1 cellular context compared by ENCODE assay signal in the genomic region with DNA sequence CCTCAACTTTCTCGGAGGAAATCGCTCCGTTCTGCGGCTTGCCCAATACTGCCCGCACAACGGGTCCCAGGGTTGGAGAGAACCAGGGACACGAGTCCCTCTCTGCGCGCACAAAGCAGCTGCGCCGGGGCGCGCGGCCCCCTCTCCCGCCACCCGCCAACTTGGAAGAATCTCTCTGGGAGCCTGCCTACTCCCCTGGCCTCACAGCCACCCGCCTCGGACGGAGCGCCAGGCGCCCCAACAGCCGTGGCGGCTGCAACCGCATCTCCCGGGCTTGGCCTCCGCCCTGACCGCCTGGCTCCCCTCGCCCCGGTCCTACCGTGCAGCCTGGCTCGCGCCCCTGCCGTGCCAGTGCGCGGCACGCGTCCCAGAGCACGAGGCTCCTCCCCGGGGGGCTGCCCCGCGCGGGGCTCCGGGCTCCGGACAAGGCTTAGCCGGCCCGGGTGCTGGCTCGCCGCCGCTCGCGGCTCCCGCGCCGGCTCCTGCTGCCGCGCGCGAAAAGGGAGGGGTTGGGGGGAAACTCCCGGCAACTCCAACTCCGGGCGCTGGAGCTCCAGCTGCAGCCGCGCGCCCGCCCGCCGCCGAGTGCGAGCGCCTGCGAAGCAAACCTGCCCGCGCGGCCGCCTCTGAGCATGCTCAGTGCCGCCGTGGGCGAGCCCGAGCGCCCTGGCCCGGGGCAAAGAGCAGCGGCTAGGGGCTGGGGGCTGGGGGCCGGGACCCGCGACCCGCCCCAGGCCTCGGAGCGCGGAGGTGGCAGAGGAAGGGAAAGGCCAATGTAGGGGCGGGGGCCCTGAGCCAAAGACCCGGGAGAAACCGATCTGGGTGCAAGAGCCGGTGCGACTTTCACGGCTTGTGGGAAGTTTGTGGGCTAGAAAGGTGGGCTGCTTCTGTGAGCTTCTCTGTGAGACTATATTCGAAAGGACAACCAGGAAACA.
TF ChIP-seq lines count a peak whose summit lies in the region.

Gene STXBP6 (minus strand): TSS at position 589 of the 935 bp plus-strand sequence. CDS start 75,329 bp downstream, outside the sequence.

TF ChIP-seq in HepG2, 621 proteins besides CTCF, POLR2A, EP300 and RAD21 (continued from another document and continues in another):
- TF ChIP-seq SP4 (CRISPR knock-in tag; IDR thresholded peaks at IDR 0.05) (peak; percentile 70; the same call in 1 of the 2 replicates), ARNT (IDR thresholded peaks at IDR 0.05) (no peak), GPN1 (CRISPR knock-in tag; IDR thresholded peaks at IDR 0.05; ENCODE audit: borderline replicate concordance) (peak; percentile 82), PRPF4 (IDR thresholded peaks at IDR 0.05; ENCODE audit: low read depth, low read length, poor library complexity, severe bottlenecking) (no peak), PHF8 (CRISPR knock-in tag; IDR thresholded peaks at IDR 0.05) (peak; percentile 87; the same call in 1 of the 2 replicates), PHF20 (CRISPR knock-in tag; IDR thresholded peaks at IDR 0.05) (peak; percentile 66), ZNF605 (CRISPR knock-in tag; IDR thresholded peaks at IDR 0.05) (peak; percentile 86), ZNF530 (CRISPR knock-in tag; IDR thresholded peaks at IDR 0.05; ENCODE audit: low read depth) (0 out of 2 replicates have a peak, but pooled peaks have one; percentile 58), RFX3 (CRISPR knock-in tag; IDR thresholded peaks at IDR 0.05) (no peak), RELA (CRISPR knock-in tag; IDR thresholded peaks at IDR 0.05) (no peak), ZNF567 (CRISPR knock-in tag; IDR thresholded peaks at IDR 0.05; ENCODE audit: borderline replicate concordance) (no peak), ZFP62 (CRISPR knock-in tag; IDR thresholded peaks at IDR 0.05) (peak; percentile 69; the same call in 1 of the 2 replicates), NKX3-1 (CRISPR knock-in tag; IDR thresholded peaks at IDR 0.05) (peak; percentile 63; the same call in 1 of the 2 replicates), KAT8 (CRISPR knock-in tag; IDR thresholded peaks at IDR 0.05) (0 out of 2 replicates have a peak, but pooled peaks have one; percentile 29), MTA3 (CRISPR knock-in tag; IDR thresholded peaks at IDR 0.05) (no peak), ZMYM2 (CRISPR knock-in tag; IDR thresholded peaks at IDR 0.05) (0 out of 2 replicates have a peak, but pooled peaks have one; percentile 3), IKZF4 (CRISPR knock-in tag; IDR thresholded peaks at IDR 0.05; ENCODE audit: borderline replicate concordance, low read depth, not compliant biosample characterization) (peak; percentile 96), ZNF253 (CRISPR knock-in tag; IDR thresholded peaks at IDR 0.05; ENCODE audit: borderline replicate concordance) (peak; percentile 21; the same call in 1 of the 2 replicates), EED (CRISPR knock-in tag; IDR thresholded peaks at IDR 0.05) (peak; percentile 99), HIVEP1 (CRISPR knock-in tag; IDR thresholded peaks at IDR 0.05) (peak; percentile 77), CBX5 (CRISPR knock-in tag; IDR thresholded peaks at IDR 0.05; ENCODE audit: borderline replicate concordance) (0 out of 2 replicates have a peak, but pooled peaks have one; percentile 39), SIX1 (CRISPR knock-in tag; IDR thresholded peaks at IDR 0.05; ENCODE audit: borderline replicate concordance) (peak; percentile 20; the same call in 1 of the 2 replicates), GLI4 (CRISPR knock-in tag; IDR thresholded peaks at IDR 0.05; ENCODE audit: borderline replicate concordance) (peak; percentile 72; the same call in 1 of the 2 replicates), ZFP37 (CRISPR knock-in tag; IDR thresholded peaks at IDR 0.05; ENCODE audit: borderline replicate concordance) (peak; percentile 88; the same call in 1 of the 2 replicates), KDM2A (CRISPR knock-in tag; IDR thresholded peaks at IDR 0.05; ENCODE audit: borderline replicate concordance, low read depth) (no peak; the same call in 1 of the 2 replicates), ZKSCAN5 (CRISPR knock-in tag; IDR thresholded peaks at IDR 0.05) (no peak), GABPA (IDR thresholded peaks at IDR 0.05; ENCODE audit: low read depth, low read length) (no peak), GABPA (CRISPR knock-in tag; IDR thresholded peaks at IDR 0.05; ENCODE audit: low read depth) (no peak), CEBPZ (IDR thresholded peaks at IDR 0.05; ENCODE audit: low read length) (no peak), RERE (CRISPR knock-in tag; IDR thresholded peaks at IDR 0.05; ENCODE audit: low read depth) (no peak), ZFP90 (CRISPR knock-in tag; IDR thresholded peaks at IDR 0.05; ENCODE audit: borderline replicate concordance) (peak; percentile 39; the same call in 1 of the 2 replicates)
- TF ChIP-seq, protein P1, sequence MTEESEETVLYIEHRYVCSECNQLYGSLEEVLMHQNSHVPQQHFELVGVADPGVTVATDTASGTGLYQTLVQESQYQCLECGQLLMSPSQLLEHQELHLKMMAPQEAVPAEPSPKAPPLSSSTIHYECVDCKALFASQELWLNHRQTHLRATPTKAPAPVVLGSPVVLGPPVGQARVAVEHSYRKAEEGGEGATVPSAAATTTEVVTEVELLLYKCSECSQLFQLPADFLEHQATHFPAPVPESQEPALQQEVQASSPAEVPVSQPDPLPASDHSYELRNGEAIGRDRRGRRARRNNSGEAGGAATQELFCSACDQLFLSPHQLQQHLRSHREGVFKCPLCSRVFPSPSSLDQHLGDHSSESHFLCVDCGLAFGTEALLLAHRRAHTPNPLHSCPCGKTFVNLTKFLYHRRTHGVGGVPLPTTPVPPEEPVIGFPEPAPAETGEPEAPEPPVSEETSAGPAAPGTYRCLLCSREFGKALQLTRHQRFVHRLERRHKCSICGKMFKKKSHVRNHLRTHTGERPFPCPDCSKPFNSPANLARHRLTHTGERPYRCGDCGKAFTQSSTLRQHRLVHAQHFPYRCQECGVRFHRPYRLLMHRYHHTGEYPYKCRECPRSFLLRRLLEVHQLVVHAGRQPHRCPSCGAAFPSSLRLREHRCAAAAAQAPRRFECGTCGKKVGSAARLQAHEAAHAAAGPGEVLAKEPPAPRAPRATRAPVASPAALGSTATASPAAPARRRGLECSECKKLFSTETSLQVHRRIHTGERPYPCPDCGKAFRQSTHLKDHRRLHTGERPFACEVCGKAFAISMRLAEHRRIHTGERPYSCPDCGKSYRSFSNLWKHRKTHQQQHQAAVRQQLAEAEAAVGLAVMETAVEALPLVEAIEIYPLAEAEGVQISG (CRISPR knock-in tag; IDR thresholded peaks at IDR 0.05) = peak; percentile 88
- TF ChIP-seq, protein P2, sequence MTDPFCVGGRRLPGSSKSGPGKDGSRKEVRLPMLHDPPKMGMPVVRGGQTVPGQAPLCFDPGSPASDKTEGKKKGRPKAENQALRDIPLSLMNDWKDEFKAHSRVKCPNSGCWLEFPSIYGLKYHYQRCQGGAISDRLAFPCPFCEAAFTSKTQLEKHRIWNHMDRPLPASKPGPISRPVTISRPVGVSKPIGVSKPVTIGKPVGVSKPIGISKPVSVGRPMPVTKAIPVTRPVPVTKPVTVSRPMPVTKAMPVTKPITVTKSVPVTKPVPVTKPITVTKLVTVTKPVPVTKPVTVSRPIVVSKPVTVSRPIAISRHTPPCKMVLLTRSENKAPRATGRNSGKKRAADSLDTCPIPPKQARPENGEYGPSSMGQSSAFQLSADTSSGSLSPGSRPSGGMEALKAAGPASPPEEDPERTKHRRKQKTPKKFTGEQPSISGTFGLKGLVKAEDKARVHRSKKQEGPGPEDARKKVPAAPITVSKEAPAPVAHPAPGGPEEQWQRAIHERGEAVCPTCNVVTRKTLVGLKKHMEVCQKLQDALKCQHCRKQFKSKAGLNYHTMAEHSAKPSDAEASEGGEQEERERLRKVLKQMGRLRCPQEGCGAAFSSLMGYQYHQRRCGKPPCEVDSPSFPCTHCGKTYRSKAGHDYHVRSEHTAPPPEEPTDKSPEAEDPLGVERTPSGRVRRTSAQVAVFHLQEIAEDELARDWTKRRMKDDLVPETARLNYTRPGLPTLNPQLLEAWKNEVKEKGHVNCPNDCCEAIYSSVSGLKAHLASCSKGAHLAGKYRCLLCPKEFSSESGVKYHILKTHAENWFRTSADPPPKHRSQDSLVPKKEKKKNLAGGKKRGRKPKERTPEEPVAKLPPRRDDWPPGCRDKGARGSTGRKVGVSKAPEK (CRISPR knock-in tag; IDR thresholded peaks at IDR 0.05; ENCODE audit: borderline replicate concordance) = peak; percentile 53; the same call in 1 of the 2 replicates
- TF ChIP-seq, protein P3, sequence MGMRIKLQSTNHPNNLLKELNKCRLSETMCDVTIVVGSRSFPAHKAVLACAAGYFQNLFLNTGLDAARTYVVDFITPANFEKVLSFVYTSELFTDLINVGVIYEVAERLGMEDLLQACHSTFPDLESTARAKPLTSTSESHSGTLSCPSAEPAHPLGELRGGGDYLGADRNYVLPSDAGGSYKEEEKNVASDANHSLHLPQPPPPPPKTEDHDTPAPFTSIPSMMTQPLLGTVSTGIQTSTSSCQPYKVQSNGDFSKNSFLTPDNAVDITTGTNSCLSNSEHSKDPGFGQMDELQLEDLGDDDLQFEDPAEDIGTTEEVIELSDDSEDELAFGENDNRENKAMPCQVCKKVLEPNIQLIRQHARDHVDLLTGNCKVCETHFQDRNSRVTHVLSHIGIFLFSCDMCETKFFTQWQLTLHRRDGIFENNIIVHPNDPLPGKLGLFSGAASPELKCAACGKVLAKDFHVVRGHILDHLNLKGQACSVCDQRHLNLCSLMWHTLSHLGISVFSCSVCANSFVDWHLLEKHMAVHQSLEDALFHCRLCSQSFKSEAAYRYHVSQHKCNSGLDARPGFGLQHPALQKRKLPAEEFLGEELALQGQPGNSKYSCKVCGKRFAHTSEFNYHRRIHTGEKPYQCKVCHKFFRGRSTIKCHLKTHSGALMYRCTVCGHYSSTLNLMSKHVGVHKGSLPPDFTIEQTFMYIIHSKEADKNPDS (CRISPR knock-in tag; IDR thresholded peaks at IDR 0.05) = no peak
- TF ChIP-seq, protein P4, sequence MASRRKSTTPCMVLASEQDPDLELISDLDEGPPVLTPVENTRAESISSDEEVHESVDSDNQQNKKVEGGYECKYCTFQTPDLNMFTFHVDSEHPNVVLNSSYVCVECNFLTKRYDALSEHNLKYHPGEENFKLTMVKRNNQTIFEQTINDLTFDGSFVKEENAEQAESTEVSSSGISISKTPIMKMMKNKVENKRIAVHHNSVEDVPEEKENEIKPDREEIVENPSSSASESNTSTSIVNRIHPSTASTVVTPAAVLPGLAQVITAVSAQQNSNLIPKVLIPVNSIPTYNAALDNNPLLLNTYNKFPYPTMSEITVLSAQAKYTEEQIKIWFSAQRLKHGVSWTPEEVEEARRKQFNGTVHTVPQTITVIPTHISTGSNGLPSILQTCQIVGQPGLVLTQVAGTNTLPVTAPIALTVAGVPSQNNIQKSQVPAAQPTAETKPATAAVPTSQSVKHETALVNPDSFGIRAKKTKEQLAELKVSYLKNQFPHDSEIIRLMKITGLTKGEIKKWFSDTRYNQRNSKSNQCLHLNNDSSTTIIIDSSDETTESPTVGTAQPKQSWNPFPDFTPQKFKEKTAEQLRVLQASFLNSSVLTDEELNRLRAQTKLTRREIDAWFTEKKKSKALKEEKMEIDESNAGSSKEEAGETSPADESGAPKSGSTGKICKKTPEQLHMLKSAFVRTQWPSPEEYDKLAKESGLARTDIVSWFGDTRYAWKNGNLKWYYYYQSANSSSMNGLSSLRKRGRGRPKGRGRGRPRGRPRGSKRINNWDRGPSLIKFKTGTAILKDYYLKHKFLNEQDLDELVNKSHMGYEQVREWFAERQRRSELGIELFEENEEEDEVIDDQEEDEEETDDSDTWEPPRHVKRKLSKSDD (CRISPR knock-in tag; IDR thresholded peaks at IDR 0.05; ENCODE audit: low read depth) = no peak
